In the genomic region with DNA sequence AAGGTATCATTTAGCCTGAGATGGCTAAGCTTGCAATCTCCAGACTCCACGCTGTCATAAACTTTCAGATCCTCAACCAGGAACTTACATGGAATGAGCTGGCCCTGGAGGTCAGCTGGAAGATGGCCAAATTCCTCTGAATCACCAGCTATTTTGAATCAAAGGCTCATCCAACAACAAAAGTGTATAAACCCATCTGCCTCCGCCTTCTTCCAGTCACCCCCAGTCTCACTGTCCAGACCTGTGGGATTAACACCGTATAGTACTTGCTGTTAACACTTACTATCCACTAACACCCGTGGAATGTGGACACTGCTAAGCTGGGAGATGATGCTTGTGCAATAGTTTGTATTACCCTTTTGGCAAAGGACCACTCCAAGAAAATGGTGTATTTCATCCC, we compare ENCODE assay signal across 8 cellular contexts. TPM values are rescaled to one million over a fixed set of nuclear protein-coding genes. Genes with fewer than 3 reads are reported as not detected.
A peak's percentile ranks its signal among the peaks of the same experiment; 100 is the strongest.
DNase-seq lines count a peak whose midpoint lies in the region; ATAC-seq and TF ChIP-seq lines count a peak whose summit lies in the region.

No MANE protein-coding gene starts in this region.

- no peak overlapping the region; a peak in 1 of 22 replicates for H3K27ac ChIP-seq in BLaER1 treated with 17β-estradiol and CSF1 and Interleukin-3, amounts not matched to agents 10 nM and 100 nM
- peak overlapping the region in 1 of 4 donors; percentile 33 for H3K27ac ChIP-seq in body of pancreas

- H4K20me1 ChIP-seq in BLaER1 treated with 17β-estradiol and CSF1 and Interleukin-3, amounts not matched to agents 10 nM and 100 nM = peaks cover 0 to 19% (median 4%) of the 10 kb centered on the region in 11 experiments; a peak in 10 of 22 replicates

- 62 to 69% methylated on average over 4 of the region's 4 CpGs for WGBS in body of pancreas, 2 donors

- 0 out of 22 replicates have a peak, but pooled peaks cover 0 to 10% (median 0%) of the 10 kb centered on the region in 11 experiments for H3K9me3 ChIP-seq in BLaER1 treated with 17β-estradiol and CSF1 and Interleukin-3, amounts not matched to agents 10 nM and 100 nM (replicated peaks in 1 of 11)
- no peaks in the 10 kb centered on the region for H3K9me3 ChIP-seq in body of pancreas

- peak overlapping the region in 10 of 11 experiments; percentile 70 to 91 (median 85); a peak in 18 of 22 replicates for H3K4me2 ChIP-seq in BLaER1 treated with 17β-estradiol and CSF1 and Interleukin-3, amounts not matched to agents 10 nM and 100 nM

- ATAC-seq in body of pancreas = no peak
- no peak for ATAC-seq in GM19324 (IDR thresholded peaks at IDR 0.05; ENCODE audit: low FRiP score, unreplicated experiment)
- no peak for ATAC-seq in HG03159 (IDR thresholded peaks at IDR 0.05; ENCODE audit: unreplicated experiment)
- ATAC-seq in GM18873 (IDR thresholded peaks at IDR 0.05; ENCODE audit: low FRiP score, unreplicated experiment) = no peak

- no peak overlapping the region for H3K4me3 ChIP-seq in BLaER1 treated with 17β-estradiol and CSF1 and Interleukin-3, amounts not matched to agents 10 nM and 100 nM
- no peak overlapping the region for H3K4me3 ChIP-seq in body of pancreas

- TF ChIP-seq POLR2A in body of pancreas (IDR thresholded peaks at IDR 0.05) = no peak

- H3K27me3 ChIP-seq in BLaER1 treated with 17β-estradiol and CSF1 and Interleukin-3, amounts not matched to agents 10 nM and 100 nM = peaks cover 27 to 42% (median 40%) of the 10 kb centered on the region in 11 experiments
- H3K27me3 ChIP-seq in body of pancreas = no peaks in the 10 kb centered on the region

- peaks cover 0 to 10% (median 4%) of the 10 kb centered on the region in 11 experiments; a peak in 7 of 22 replicates for H3K36me3 ChIP-seq in BLaER1 treated with 17β-estradiol and CSF1 and Interleukin-3, amounts not matched to agents 10 nM and 100 nM
- no peaks in the 10 kb centered on the region for H3K36me3 ChIP-seq in body of pancreas (replicated peaks in 1 of 2; ENCODE audit: insufficient read depth in 1 of 2, low read depth in 2 of 2)

- intact Hi-C loops in body of pancreas (cut with DNase I) = no loop called here

- H3K4me1 ChIP-seq in BLaER1 treated with 17β-estradiol and CSF1 and Interleukin-3, amounts not matched to agents 10 nM and 100 nM = peaks cover 32 to 52% (median 41%) of the 10 kb centered on the region in 10 experiments
- H3K4me1 ChIP-seq in body of pancreas = peaks cover 50% of the 10 kb centered on the region

- DNase-seq in LHCN-M2 (ENCODE audit: low read depth) (peak; percentile 96), body of pancreas (peak; percentile 30 to 68 (median 36)), lung microvascular endothelial cell (ENCODE audit: low read depth in 2 of 2) (peak; percentile 89 to 97), NCI-H774 (lab: John Stamatoyannopoulos, UW) (no peak)

- TF ChIP-seq CTCF in body of pancreas (IDR thresholded peaks at IDR 0.05) = no peak

- H3K9ac ChIP-seq in BLaER1 treated with 17β-estradiol and CSF1 and Interleukin-3, amounts not matched to agents 10 nM and 100 nM = no peak overlapping the region

RNA-seq across cellular contexts. Expression of gene LCMT1, which starts 1.9 kb away (rescaled TPM):
- total RNA-seq in LHCN-M2 (2014; rRNA removed) = 36.6 and 40.9 TPM in 2 replicates
- polyA plus RNA-seq in LHCN-M2 (2012) = 48.1 TPM
- 10 to 100 TPM; 23.4 to 30.6 TPM for total RNA-seq in body of pancreas
- 26.8 and 27.8 TPM in 2 replicates for total RNA-seq in lung microvascular endothelial cell
